In genomic region chr2:188788621-188789020, GRCh38 we compare ENCODE assay signal across 10 cellular contexts.
DNase-seq lines count a peak whose midpoint lies in the region; ATAC-seq and TF ChIP-seq lines count a peak whose summit lies in the region.
"Had no signal": no experiment of that assay in that cellular context is flagged by ENCODE, and none has a peak within 500 bp of the region (broad histone marks: within the 10 kb centered on the region; RNA-seq: fewer than 3 reads in every experiment).

No MANE protein-coding gene starts in this region.

- DNase-seq in DMS53 (lab: John Stamatoyannopoulos, UW) = peak; percentile 47
- DNase-seq in SK-N-MC (ENCODE audit: low read depth, low spot score) = no peak
- peak; percentile 51 to 68 for DNase-seq in foreskin keratinocyte
- peak; percentile 85 for DNase-seq in posterior vena cava (ENCODE audit: low spot score)
- DNase-seq in stimulated activated CD4-positive, alpha-beta T cell treated with anti-CD3 and anti-CD28 coated beads, Interleukin-1b, Interleukin-23, amount 100 ng/mL, for 48 hours = no peak
- no peak for DNase-seq in NCI-H524 (lab: John Stamatoyannopoulos, UW)
- DNase-seq: KBM-7, nephron progenitor cell had no signal

- peak; percentile 88 for ATAC-seq in foreskin keratinocyte
- ATAC-seq in GM19023 (IDR thresholded peaks at IDR 0.05; ENCODE audit: unreplicated experiment) = no peak
- ATAC-seq in HG02571 (IDR thresholded peaks at IDR 0.05; ENCODE audit: unreplicated experiment) = no peak

- no peaks in the 10 kb centered on the region for H3K9me3 ChIP-seq in SK-N-MC (ENCODE audit: low read depth, low read length)

- H3K4me3 ChIP-seq in SK-N-MC = 0 out of 2 replicates have a peak overlapping the region, but pooled peaks have one; percentile 1

- H3K9ac ChIP-seq in SK-N-MC (ENCODE audit: insufficient read length) = peak overlapping the region; percentile 52

- H3K27ac ChIP-seq in SK-N-MC (peak overlapping the region; percentile 52), foreskin keratinocyte (no peak overlapping the region)

- TF ChIP-seq CTCF in foreskin keratinocyte (conservative IDR thresholded peaks at IDR 0.05) = no peak

- no peaks in the 10 kb centered on the region for H3K36me3 ChIP-seq in SK-N-MC (ENCODE audit: insufficient read depth, low read length)

- peaks cover 19% of the 10 kb centered on the region for H3K4me1 ChIP-seq in foreskin keratinocyte

- no peaks in the 10 kb centered on the region for H3K27me3 ChIP-seq in foreskin keratinocyte

- intact Hi-C loops in posterior vena cava (cut with DNase I) = loop anchor here in 1 of 2 donors (5.0 kb wide), 1 partner anchor 189 kb away; no protein-coding TSS in a partner anchor

Comparison
In these comparisons a context has a peak if more than half of its experiments do, and no peak if none do; other contexts are left out.
1. DNase-seq: peak in DMS53 (single experiment), foreskin keratinocyte (2 of 2) and posterior vena cava (single experiment); none in SK-N-MC (single experiment), stimulated activated CD4-positive, alpha-beta T cell treated with anti-CD3 and anti-CD28 coated beads, Interleukin-1b, Interleukin-23, amount 100 ng/mL, for 48 hours (single experiment) and NCI-H524 (0 of 2).